In the genomic region with DNA sequence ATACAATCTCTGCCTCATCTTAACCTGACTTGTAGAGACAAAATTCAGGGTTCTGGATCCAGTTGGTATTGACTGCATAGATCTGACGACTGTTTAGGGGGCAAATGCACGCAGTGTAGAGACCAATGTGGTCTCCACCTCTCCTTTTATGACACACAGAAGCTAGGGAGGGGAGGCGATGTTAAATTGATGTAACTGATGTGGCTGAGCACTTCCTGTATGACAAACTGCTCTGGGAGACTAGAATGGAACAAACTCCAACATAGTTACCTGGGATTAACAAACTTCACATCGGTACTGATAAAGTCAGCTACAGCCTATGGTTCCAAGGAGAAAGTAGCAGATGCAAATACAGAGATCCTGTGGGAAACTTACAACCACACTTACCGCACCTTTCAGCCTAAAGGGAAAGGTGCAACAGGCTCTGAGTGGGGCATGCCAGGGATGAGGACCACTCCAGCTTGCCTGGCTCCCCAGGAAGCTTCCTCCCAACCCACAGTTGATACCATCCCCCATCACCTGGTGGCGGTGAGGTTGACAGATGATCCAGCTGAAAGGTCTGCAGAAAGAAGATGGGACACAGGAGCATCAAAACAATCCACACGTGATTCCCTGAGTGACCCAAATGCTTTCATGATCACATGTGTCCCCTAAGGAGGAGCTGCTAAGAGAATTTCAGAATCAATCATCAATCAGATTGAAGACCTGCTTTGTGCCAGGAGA, we compare ENCODE assay signal across 16 cellular contexts.
DNase-seq lines count a peak whose midpoint lies in the region; ATAC-seq and TF ChIP-seq lines count a peak whose summit lies in the region.
"Had no signal": no experiment of that assay in that cellular context is flagged by ENCODE, and none has a peak within 500 bp of the region (broad histone marks: within the 10 kb centered on the region; RNA-seq: fewer than 3 reads in every experiment).

No MANE protein-coding gene starts in this region.

- H3K27ac ChIP-seq in Peyer's patch (peak overlapping the region in 3 of 4 donors; percentile 52 to 82 (median 71)), coronary artery (no peak overlapping the region)
- H3K27ac ChIP-seq: psoas muscle, tibial artery had no signal

- no peaks in the 10 kb centered on the region for H3K27me3 Mint-ChIP-seq in activated T-cell treated with anti-CD3 and anti-CD28 coated beads, Interleukin-2, amount 50 U/mL, for 4 hours (ENCODE audit: low read depth)

- H3K9me3 ChIP-seq in Peyer's patch, result no peaks in the 10 kb centered on the region
- H3K9me3 ChIP-seq: gastrocnemius medialis, psoas muscle, tibial artery had no signal

- peaks cover 14% of the 10 kb centered on the region for H3K36me3 Mint-ChIP-seq in activated T-cell treated with anti-CD3 and anti-CD28 coated beads, Interleukin-2, amount 50 U/mL, for 4 hours (ENCODE audit: insufficient read depth)

- ATAC-seq in activated T-cell treated with anti-CD3 and anti-CD28 coated beads, Interleukin-2, amount 50 U/mL, for 4 hours, result peak; percentile 83 to 85
- peak; percentile 91 for ATAC-seq in stimulated activated naive CD8-positive, alpha-beta T cell treated with anti-CD3 and anti-CD28 coated beads, Interleukin-15, Interleukin-2, amounts not matched to agents 100 U/mL and 50 U/mL, for 24 hours
- ATAC-seq in HG03378 (IDR thresholded peaks at IDR 0.05; ENCODE audit: unreplicated experiment), result no peak
- ATAC-seq: gastrocnemius medialis, Panc1 had no signal

- no peaks in the 10 kb centered on the region for H3K27me3 ChIP-seq in Peyer's patch
- H3K27me3 ChIP-seq: gastrocnemius medialis, tibial artery had no signal

- TF ChIP-seq CTCF in Peyer's patch (IDR thresholded peaks at IDR 0.05) (no peak), coronary artery (IDR thresholded peaks at IDR 0.05) (no peak)

- peaks cover 6 to 25% (median 16%) of the 10 kb centered on the region in 4 donors for H3K4me1 ChIP-seq in Peyer's patch

- H3K4me1 Mint-ChIP-seq in activated T-cell treated with anti-CD3 and anti-CD28 coated beads, Interleukin-2, amount 50 U/mL, for 4 hours (ENCODE audit: low read depth), result peaks cover 53% of the 10 kb centered on the region

- no peak for TF ChIP-seq POLR2A in Peyer's patch (IDR thresholded peaks at IDR 0.05)

- no peaks in the 10 kb centered on the region for H3K36me3 ChIP-seq in Peyer's patch
- H3K36me3 ChIP-seq: gastrocnemius medialis, tibial artery had no signal

- H3K4me3 ChIP-seq in Peyer's patch, result no peak overlapping the region
- no peak overlapping the region for H3K4me3 ChIP-seq in coronary artery
- H3K4me3 ChIP-seq: gastrocnemius medialis, psoas muscle, tibial artery had no signal

- H3K4me3 Mint-ChIP-seq in activated T-cell treated with anti-CD3 and anti-CD28 coated beads, Interleukin-2, amount 50 U/mL, for 4 hours, result no peak overlapping the region

- no peak for DNase-seq in activated T-cell treated with anti-CD3 and anti-CD28 coated beads, Interleukin-2, amount 50 U/mL, for 4 hours
- DNase-seq in activated T-cell treated with anti-CD3 and anti-CD28 coated beads, Interleukin-2, amount 50 U/mL, for 1 hour, result no peak
- DNase-seq in Peyer's patch, result no peak
- DNase-seq in coronary artery (ENCODE audit: low spot score), result peak; percentile 55
- DNase-seq in stimulated activated naive CD8-positive, alpha-beta T cell treated with anti-CD3 and anti-CD28 coated beads, Interleukin-15, Interleukin-2, amounts not matched to agents 100 U/mL and 50 U/mL, for 24 hours, result peak; percentile 24
- DNase-seq in effector CD4-positive, alpha-beta T cell, result no peak
- no peak for DNase-seq in SIG-M5 (lab: John Stamatoyannopoulos, UW)
- DNase-seq: KBM-7, midbrain, NCI-H146, NCI-H510A, tibial artery had no signal

- no peaks in the 10 kb centered on the region for H3K9me3 Mint-ChIP-seq in activated T-cell treated with anti-CD3 and anti-CD28 coated beads, Interleukin-2, amount 50 U/mL, for 4 hours

Comparison
In these comparisons a context has a peak if more than half of its experiments do, and no peak if none do; other contexts are left out.
1. DNase-seq: peak in coronary artery (single experiment) and stimulated activated naive CD8-positive, alpha-beta T cell treated with anti-CD3 and anti-CD28 coated beads, Interleukin-15, Interleukin-2, amounts not matched to agents 100 U/mL and 50 U/mL, for 24 hours (single experiment); none in activated T-cell treated with anti-CD3 and anti-CD28 coated beads, Interleukin-2, amount 50 U/mL, for 4 hours (single experiment), activated T-cell treated with anti-CD3 and anti-CD28 coated beads, Interleukin-2, amount 50 U/mL, for 1 hour (single experiment), Peyer's patch (0 of 3), effector CD4-positive, alpha-beta T cell (single experiment) and SIG-M5 (single experiment).
2. H3K27ac ChIP-seq: peak in Peyer's patch (3 of 4); none in coronary artery (0 of 2).